In genomic region chr4:5041609-5042234, GRCh38 we compare ENCODE assay signal across 18 cellular contexts. TPM values are rescaled to one million over a fixed set of nuclear protein-coding genes. Genes with fewer than 3 reads are reported as not detected.
A peak's percentile ranks its signal among the peaks of the same experiment; 100 is the strongest.
DNase-seq lines count a peak whose midpoint lies in the region; ATAC-seq and TF ChIP-seq lines count a peak whose summit lies in the region.
"Had no signal": no experiment of that assay in that cellular context is flagged by ENCODE, and none has a peak within 500 bp of the region (broad histone marks: within the 10 kb centered on the region; RNA-seq: fewer than 3 reads in every experiment).

No MANE protein-coding gene starts in this region.

- no peaks in the 10 kb centered on the region for H3K9me2 ChIP-seq in hepatocyte (replicated peaks; ENCODE audit: insufficient read depth)

- H4K20me1 ChIP-seq in hepatocyte (ENCODE audit: insufficient read depth, poor library complexity, severe bottlenecking), result no peaks in the 10 kb centered on the region

- no peak overlapping the region for H2AFZ ChIP-seq in hepatocyte
- H2AFZ ChIP-seq: PC-9 had no signal

- no peak for TF ChIP-seq CTCF in hepatocyte (IDR thresholded peaks at IDR 0.05; ENCODE audit: poor library complexity)

- no peaks in the 10 kb centered on the region for H3K36me3 ChIP-seq in hepatocyte (replicated peaks; ENCODE audit: insufficient read depth, low read depth)
- H3K36me3 ChIP-seq: SJSA1 had no signal

- ATAC-seq in SK-N-SH treated with all-trans-retinoic acid at 6 μM for 48 hours, result no peak
- ATAC-seq: T-cell had no signal

- peak overlapping the region; percentile 36 for H3K4me2 ChIP-seq in hepatocyte
- H3K4me2 ChIP-seq: PC-9 had no signal

- H3K4me3 ChIP-seq in hepatocyte, result no peak overlapping the region
- H3K4me3 ChIP-seq: PC-9, SJSA1 had no signal

- H3K79me2 ChIP-seq in hepatocyte, result no peaks in the 10 kb centered on the region

- peak overlapping the region; percentile 87 for H3K27ac ChIP-seq in hepatocyte
- H3K27ac ChIP-seq: PC-9, SJSA1 had no signal

- H3K27me3 ChIP-seq in hepatocyte, result no peaks in the 10 kb centered on the region
- H3K27me3 ChIP-seq: SJSA1 had no signal

- peaks cover 19% of the 10 kb centered on the region for H3K4me1 ChIP-seq in hepatocyte (ENCODE audit: insufficient read depth)

- no peaks in the 10 kb centered on the region for H3K9me3 ChIP-seq in hepatocyte (ENCODE audit: low read depth)
- H3K9me3 ChIP-seq: SJSA1 had no signal

- peak; percentile 41 for DNase-seq in DMS 273 (lab: John Stamatoyannopoulos, UW; ENCODE audit: unreplicated experiment)
- DNase-seq in NCI-H128 (lab: John Stamatoyannopoulos, UW; ENCODE audit: unreplicated experiment), result peak; percentile 1
- DNase-seq in hepatocyte (ENCODE audit: low spot score), result no peak
- DNase-seq in central memory CD4-positive, alpha-beta T cell, result no peak
- no peak for DNase-seq in NCI-H446 (lab: John Stamatoyannopoulos, UW)
- no peak for DNase-seq in SW 1271 (lab: John Stamatoyannopoulos, UW)
- DNase-seq: Caco-2; CD4-positive, CD25-positive, alpha-beta regulatory T cell; DMS53; NCI-H1436 treated with DMSO at 0.1 percent for 48 hours; NCI-H2029 treated with DMSO at 0.1 percent for 48 hours; NCI-H226; NCI-H69; PC-9; T-cell had no signal

- 38% methylated on average over 9 of the region's 9 CpGs for WGBS in hepatocyte (ENCODE audit: low lambda C conversion rate, missing lambda C conversion rate)

TF ChIP-seq in SK-N-SH treated with all-trans-retinoic acid at 6 μM for 48 hours, 23 proteins besides CTCF, POLR2A, EP300 and RAD21:
- no peak for TF ChIP-seq CSRNP3 (CRISPR knock-in tag; IDR thresholded peaks at IDR 0.05)
- no peak for TF ChIP-seq OSR1 (CRISPR knock-in tag; IDR thresholded peaks at IDR 0.05)
- TF ChIP-seq TCF4 (CRISPR knock-in tag; IDR thresholded peaks at IDR 0.05; ENCODE audit: borderline replicate concordance), result 0 out of 2 replicates have a peak, but pooled peaks have one; percentile 25
- TF ChIP-seq POU6F1 (CRISPR knock-in tag; IDR thresholded peaks at IDR 0.05; ENCODE audit: borderline replicate concordance, low read depth), result no peak
- no peak for TF ChIP-seq TSHZ2 (CRISPR knock-in tag; IDR thresholded peaks at IDR 0.05)
- TF ChIP-seq BACH2 (CRISPR knock-in tag; IDR thresholded peaks at IDR 0.05; ENCODE audit: borderline replicate concordance), result no peak
- no peak for TF ChIP-seq PATZ1 (CRISPR knock-in tag; IDR thresholded peaks at IDR 0.05; ENCODE audit: borderline replicate concordance)
- TF ChIP-seq CSDC2 (CRISPR knock-in tag; IDR thresholded peaks at IDR 0.05), result no peak
- no peak for TF ChIP-seq ZC3H10 (CRISPR knock-in tag; IDR thresholded peaks at IDR 0.05)

RNA-seq across cellular contexts. Expression of gene STK32B, which starts 9.6 kb away (rescaled TPM):
- 1.6 and 3.9 TPM in 2 replicates for total RNA-seq in hepatocyte
- polyA plus RNA-seq in hepatocyte, result 0.51 and 1.00 TPM in 2 replicates
- total RNA-seq: CD4-positive, CD25-positive, alpha-beta regulatory T cell; PC-9 had no signal
- polyA plus RNA-seq: CD4-positive, CD25-positive, alpha-beta regulatory T cell had no signal

RNA-seq across cellular contexts. Expression of gene CYTL1, which starts 22.5 kb away (rescaled TPM):
- total RNA-seq in hepatocyte, result 37.4 and 52.3 TPM in 2 replicates
- 39.1 and 55.4 TPM in 2 replicates for polyA plus RNA-seq in hepatocyte
- total RNA-seq: Caco-2, LHCN-M2, PC-9 had no signal
- polyA plus RNA-seq: CD4-positive, CD25-positive, alpha-beta regulatory T cell had no signal

Comparison
In these comparisons a context has a peak if more than half of its experiments do, and no peak if none do; other contexts are left out.
1. DNase-seq: peak in DMS 273 (single experiment) and NCI-H128 (single experiment); none in hepatocyte (single experiment), central memory CD4-positive, alpha-beta T cell (single experiment), NCI-H446 (0 of 2) and SW 1271 (0 of 2).